8 cellular contexts compared by ENCODE assay signal in genomic region chr19:48469056-48469881, GRCh38. TPM values are rescaled to one million over a fixed set of nuclear protein-coding genes. Genes with fewer than 3 reads are reported as not detected.
DNase-seq lines count a peak whose midpoint lies in the region; ATAC-seq and TF ChIP-seq lines count a peak whose summit lies in the region.

TSS of gene CYTH2 (plus strand) at chr19:48469369. CDS start at chr19:48469508, 139 bp downstream.

- no peak for TF ChIP-seq CTCF in right atrium auricular region (IDR thresholded peaks at IDR 0.05)
- no peak for TF ChIP-seq CTCF in vagina (IDR thresholded peaks at IDR 0.05)

- peak; percentile 100 for DNase-seq in NCI-H187 treated with DMSO at 0.1 percent for 48 hours (lab: John Stamatoyannopoulos, UW)
- peak; percentile 94 to 100 (median 100) for DNase-seq in anterior cingulate cortex (lab: John Stamatoyannopoulos, UW)
- peak; percentile 100 for DNase-seq in right atrium auricular region (ENCODE audit: low spot score)
- peak; percentile 100 for DNase-seq in putamen (ENCODE audit: low spot score)
- peak; percentile 100 for DNase-seq in vagina (ENCODE audit: extremely low spot score in 2 of 2)

- no peaks in the 10 kb centered on the region for H3K27me3 ChIP-seq in right atrium auricular region
- no peaks in the 10 kb centered on the region for H3K27me3 ChIP-seq in vagina

- TF ChIP-seq POLR2A in vagina (IDR thresholded peaks at IDR 0.05), result peak in 1 of 2 donors; percentile 90

- H3K27ac ChIP-seq in right atrium auricular region, result peak within 1 kb of the TSS; percentile 98
- H3K27ac ChIP-seq in vagina, result peak within 1 kb of the TSS; percentile 97

- peaks cover 41% of the 10 kb centered on the region for H3K36me3 ChIP-seq in right atrium auricular region
- peaks cover 0 to 37% of the 10 kb centered on the region in 2 donors for H3K36me3 ChIP-seq in vagina

- peak within 1 kb of the TSS; percentile 92 to 95 for H3K4me3 ChIP-seq in right atrium auricular region
- H3K4me3 ChIP-seq in vagina, result peak within 1 kb of the TSS; percentile 89 to 94

- no peaks in the 10 kb centered on the region for H3K9me3 ChIP-seq in right atrium auricular region
- H3K9me3 ChIP-seq in vagina, result no peaks in the 10 kb centered on the region

- ATAC-seq in GM18502 (IDR thresholded peaks at IDR 0.05; ENCODE audit: poor library complexity, unreplicated experiment) (peak; percentile 90), HG02970 (IDR thresholded peaks at IDR 0.05; ENCODE audit: low FRiP score, unreplicated experiment) (peak; percentile 93)

- intact Hi-C loops in T-helper 2 cell treated with Interferon-gamma antibody and Interleukin-4, amounts not matched to agents 100 ng/mL and 5 ng/mL, for 36 hours (cut with micrococcal nuclease), result loop anchor here (1.0 to 2.0 kb wide), 7 partner anchors 24 to 139 kb away; partner anchors contain the start of genes GRWD1, KDELR1 and TMEM143
- intact Hi-C loops in vagina (cut with DNase I), result no loop called here

- H3K4me1 ChIP-seq in right atrium auricular region, result peaks cover 2 to 15% of the 10 kb centered on the region in 2 donors
- H3K4me1 ChIP-seq in vagina, result peaks cover 17% of the 10 kb centered on the region

RNA-seq across cellular contexts. Expression of gene CYTH2, which starts in this region (rescaled TPM):
- 41.6 and 44.2 TPM in 2 replicates for total RNA-seq in T-helper 2 cell treated with Interferon-gamma antibody and Interleukin-4, amounts not matched to agents 100 ng/mL and 5 ng/mL, for 36 hours
- total RNA-seq in right atrium auricular region, result 10 to 100 TPM; 13.3 to 22.5 TPM
- total RNA-seq in vagina, result 87.2 TPM

Comparison
In these comparisons a context has a peak if more than half of its experiments do, and no peak if none do; other contexts are left out.
1. Peak in every context shown above with its lines: DNase-seq, ATAC-seq, H3K4me3 ChIP-seq and H3K27ac ChIP-seq.